Comparison of ENCODE assay signal across 16 cellular contexts in the genomic region with DNA sequence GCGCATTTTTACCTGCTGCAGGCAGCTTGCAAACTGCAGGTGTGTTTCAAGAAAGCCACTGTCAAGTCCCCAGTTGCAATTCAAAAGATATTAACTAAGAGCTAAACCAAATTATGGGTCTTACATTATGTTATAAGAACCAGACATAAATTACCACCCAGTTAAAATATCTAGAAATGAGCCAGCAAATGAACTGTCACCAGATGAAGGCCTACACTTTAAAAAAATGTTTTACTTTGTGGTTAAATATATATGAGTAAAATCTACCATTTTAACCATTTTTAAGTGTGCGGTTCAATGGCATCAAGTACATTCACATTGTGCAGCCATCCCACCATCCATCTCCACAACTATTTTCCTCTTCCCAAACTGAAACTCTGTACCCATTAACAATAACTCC. TPM values are rescaled to one million over a fixed set of nuclear protein-coding genes. Genes with fewer than 3 reads are reported as not detected.
DNase-seq lines count a peak whose midpoint lies in the region; ATAC-seq and TF ChIP-seq lines count a peak whose summit lies in the region.
"Had no signal": no experiment of that assay in that cellular context is flagged by ENCODE, and none has a peak within 500 bp of the region (broad histone marks: within the 10 kb centered on the region; RNA-seq: fewer than 3 reads in every experiment).

No MANE protein-coding gene starts in this region.

- H3K27ac ChIP-seq in KMS-11 = no peak overlapping the region
- peak overlapping the region; percentile 89 for H3K27ac ChIP-seq in neutrophil

- ATAC-seq in activated CD8-positive, alpha-beta memory T cell treated with anti-CD3 and anti-CD28 coated beads, Interleukin-2, amount 10 ng/mL, durations not matched to agents 7 days and 5 days = no peak
- ATAC-seq in activated T-helper 17 cell treated with anti-CD3 and anti-CD28 coated beads, Interleukin-2, amount 50 U/mL, for 72 hours (replicated peaks) = no peak
- ATAC-seq in GM21381 (IDR thresholded peaks at IDR 0.05; ENCODE audit: unreplicated experiment) = no peak
- no peak for ATAC-seq in GM21515 (IDR thresholded peaks at IDR 0.05; ENCODE audit: unreplicated experiment)
- ATAC-seq: esophagus mucosa had no signal

- peak overlapping the region; percentile 73; the same call in 1 of the 2 replicates for H3K4me2 ChIP-seq in KMS-11
- H3K4me2 ChIP-seq: SK-N-SH had no signal

- H3K9ac ChIP-seq in KMS-11 = no peak overlapping the region
- H3K9ac ChIP-seq: SK-N-SH had no signal

- no peak overlapping the region for H2AFZ ChIP-seq in KMS-11 (ENCODE audit: low read depth)

- peaks cover 6% of the 10 kb centered on the region for H3K27me3 Mint-ChIP-seq in activated CD8-positive, alpha-beta memory T cell treated with anti-CD3 and anti-CD28 coated beads, Interleukin-2, amount 10 ng/mL, durations not matched to agents 7 days and 5 days
- H3K27me3 Mint-ChIP-seq in activated T-helper 17 cell treated with anti-CD3 and anti-CD28 coated beads, Interleukin-2, amount 50 U/mL, for 72 hours = no peaks in the 10 kb centered on the region

- no peaks in the 10 kb centered on the region for H3K9me3 Mint-ChIP-seq in activated CD8-positive, alpha-beta memory T cell treated with anti-CD3 and anti-CD28 coated beads, Interleukin-2, amount 10 ng/mL, durations not matched to agents 7 days and 5 days (ENCODE audit: low read depth)
- no peaks in the 10 kb centered on the region for H3K9me3 Mint-ChIP-seq in activated T-helper 17 cell treated with anti-CD3 and anti-CD28 coated beads, Interleukin-2, amount 50 U/mL, for 72 hours
- H3K9me3 Mint-ChIP-seq: nephron had no signal

- H3K27ac Mint-ChIP-seq in activated CD8-positive, alpha-beta memory T cell treated with anti-CD3 and anti-CD28 coated beads, Interleukin-2, amount 10 ng/mL, durations not matched to agents 7 days and 5 days = peak overlapping the region; percentile 96
- peak overlapping the region; percentile 86 for H3K27ac Mint-ChIP-seq in activated T-helper 17 cell treated with anti-CD3 and anti-CD28 coated beads, Interleukin-2, amount 50 U/mL, for 72 hours
- H3K27ac Mint-ChIP-seq: nephron had no signal

- no peaks in the 10 kb centered on the region for H3K36me3 ChIP-seq in KMS-11 (ENCODE audit: insufficient read depth)
- H3K36me3 ChIP-seq in neutrophil = no peaks in the 10 kb centered on the region
- H3K36me3 ChIP-seq: adrenal gland had no signal

- peak overlapping the region; percentile 77 for H3K4me3 Mint-ChIP-seq in activated CD8-positive, alpha-beta memory T cell treated with anti-CD3 and anti-CD28 coated beads, Interleukin-2, amount 10 ng/mL, durations not matched to agents 7 days and 5 days
- H3K4me3 Mint-ChIP-seq in activated T-helper 17 cell treated with anti-CD3 and anti-CD28 coated beads, Interleukin-2, amount 50 U/mL, for 72 hours = peak overlapping the region; percentile 86
- H3K4me3 Mint-ChIP-seq: nephron had no signal

- DNase-seq in activated CD8-positive, alpha-beta memory T cell treated with anti-CD3 and anti-CD28 coated beads, Interleukin-2, amount 10 ng/mL, durations not matched to agents 7 days and 5 days = no peak
- no peak for DNase-seq in activated CD8-positive, alpha-beta memory T cell treated with anti-CD3 and anti-CD28 coated beads, Interleukin-2, amount 50 U/mL, for 4 hours
- no peak for DNase-seq in NCI-H2107 (lab: John Stamatoyannopoulos, UW)
- DNase-seq: adrenal gland, glutamatergic neuron, HCEC 1CT, NCI-H2081, NCI-H526 treated with DMSO at 0.1 percent for 48 hours, SK-N-SH had no signal

- H3K4me3 ChIP-seq in KMS-11 (IDR thresholded peaks at IDR 0.05; ENCODE audit: insufficient read depth, low read depth, low read length) (peak overlapping the region; percentile 9), neutrophil (ENCODE audit: low read depth in 1 of 2, low read length in 1 of 2) (peak overlapping the region; percentile 59 to 71)
- H3K4me3 ChIP-seq: adrenal gland had no signal

- no peaks in the 10 kb centered on the region for H4K20me1 ChIP-seq in KMS-11 (ENCODE audit: insufficient read depth)

- peaks cover 54% of the 10 kb centered on the region for H3K4me1 Mint-ChIP-seq in activated CD8-positive, alpha-beta memory T cell treated with anti-CD3 and anti-CD28 coated beads, Interleukin-2, amount 10 ng/mL, durations not matched to agents 7 days and 5 days
- peaks cover 27% of the 10 kb centered on the region for H3K4me1 Mint-ChIP-seq in activated T-helper 17 cell treated with anti-CD3 and anti-CD28 coated beads, Interleukin-2, amount 50 U/mL, for 72 hours

- no peak for TF ChIP-seq CTCF in KMS-11 (conservative IDR thresholded peaks at IDR 0.05; ENCODE audit: low read depth, low read length)
- no peak for TF ChIP-seq CTCF in neutrophil (IDR thresholded peaks at IDR 0.05)

- no peaks in the 10 kb centered on the region; the same call in 1 of the 2 replicates for H3K27me3 ChIP-seq in KMS-11 (ENCODE audit: insufficient read depth, low read depth)
- no peaks in the 10 kb centered on the region for H3K27me3 ChIP-seq in neutrophil
- H3K27me3 ChIP-seq: adrenal gland had no signal

- peaks cover 33% of the 10 kb centered on the region for H3K4me1 ChIP-seq in KMS-11 (ENCODE audit: low read depth, poor library complexity, severe bottlenecking)
- peaks cover 28% of the 10 kb centered on the region in 2 experiments for H3K4me1 ChIP-seq in neutrophil (ENCODE audit: control insufficient read depth in 1 of 2, insufficient read depth in 1 of 2, low read depth in 1 of 2, low read length in 1 of 2)

- H3K36me3 Mint-ChIP-seq in activated CD8-positive, alpha-beta memory T cell treated with anti-CD3 and anti-CD28 coated beads, Interleukin-2, amount 10 ng/mL, durations not matched to agents 7 days and 5 days = no peaks in the 10 kb centered on the region
- no peaks in the 10 kb centered on the region for H3K36me3 Mint-ChIP-seq in activated T-helper 17 cell treated with anti-CD3 and anti-CD28 coated beads, Interleukin-2, amount 50 U/mL, for 72 hours (ENCODE audit: low read depth)

- H3K79me2 ChIP-seq in KMS-11 (ENCODE audit: insufficient read depth, low read depth) = no peaks in the 10 kb centered on the region

- CTCF ChIA-PET in activated CD8-positive, alpha-beta memory T cell treated with anti-CD3 and anti-CD28 coated beads, Interleukin-2, amount 10 ng/mL, durations not matched to agents 7 days and 5 days (lab: Charles Lee) = interaction anchor here (0.6 to 4.3 kb wide), 7 partner anchors 9 to 139 kb away, joined by 3 to 61 read pairs (median 7); partner anchors contain the start of gene TMEM131L

- no peaks in the 10 kb centered on the region for H3K9me3 ChIP-seq in neutrophil
- H3K9me3 ChIP-seq: adrenal gland, SK-N-SH had no signal

RNA-seq across cellular contexts. Expression of gene TMEM131L, which starts 32.0 kb away (rescaled TPM):
- total RNA-seq in activated CD8-positive, alpha-beta memory T cell treated with anti-CD3 and anti-CD28 coated beads, Interleukin-2, amount 10 ng/mL, durations not matched to agents 7 days and 5 days = 10 to 100 TPM; 29.2 to 34.0 TPM
- 10 to 100 TPM; 19.1 to 30.9 TPM for total RNA-seq in activated T-helper 17 cell treated with anti-CD3 and anti-CD28 coated beads, Interleukin-2, amount 50 U/mL, for 72 hours
